ENCODE assay signal across 21 cellular contexts in the genomic region with DNA sequence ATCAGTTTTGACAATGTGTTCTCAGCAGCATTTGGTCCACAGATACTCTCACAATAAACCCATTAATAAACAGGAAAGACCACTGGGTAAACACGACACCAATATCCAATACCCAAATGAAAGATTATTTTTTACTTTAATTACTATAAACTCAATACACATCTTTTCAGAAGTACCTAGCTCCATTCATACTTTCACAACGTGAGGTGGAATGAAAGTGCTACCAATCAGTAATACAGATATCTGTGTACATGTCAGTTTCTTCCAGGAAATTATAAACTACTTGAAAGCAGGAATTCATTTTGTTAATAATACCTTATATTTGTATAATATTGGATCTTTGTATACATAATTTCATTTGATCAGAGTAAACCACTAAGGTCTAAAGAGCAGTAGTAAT. TPM values are rescaled to one million over a fixed set of nuclear protein-coding genes. Genes with fewer than 3 reads are reported as not detected.
DNase-seq lines count a peak whose midpoint lies in the region; ATAC-seq and TF ChIP-seq lines count a peak whose summit lies in the region.
"Had no signal": no experiment of that assay in that cellular context is flagged by ENCODE, and none has a peak within 500 bp of the region (broad histone marks: within the 10 kb centered on the region; RNA-seq: fewer than 3 reads in every experiment).

No MANE protein-coding gene starts in this region.

- no peaks in the 10 kb centered on the region for H3K9me3 ChIP-seq in T-helper 17 cell (ENCODE audit: control insufficient read depth, low read length, poor library complexity, severe bottlenecking)
- H3K9me3 ChIP-seq: left lung, suprapubic skin had no signal

- intact Hi-C loops in natural killer cell (cut with micrococcal nuclease), result no loop called here

- H3K4me1 Mint-ChIP-seq in T-helper 2 cell treated with Interferon-gamma antibody and Interleukin-4, amounts not matched to agents 5 μg/mL and 100 μg/mL, for 36 hours (ENCODE audit: low read depth), result peaks cover 73% of the 10 kb centered on the region
- H3K4me1 Mint-ChIP-seq in natural killer cell treated with Interleukin-12 subunit alpha and Interleukin-12 subunit beta and Interleukin-15 and Interleukin-18, amount 100 ng/mL, for 72 hours (ENCODE audit: low read depth in 2 of 2), result peaks cover 52 to 68% of the 10 kb centered on the region in 2 donors
- H3K4me1 Mint-ChIP-seq in natural killer cell (peaks cover 47 to 49% of the 10 kb centered on the region in 2 donors), T-helper 17 cell (peaks cover 39% of the 10 kb centered on the region)
- peaks cover 80% of the 10 kb centered on the region for H3K4me1 Mint-ChIP-seq in stimulated activated effector memory CD8-positive, alpha-beta T cell treated with anti-CD3 and anti-CD28 coated beads, Interleukin-12 subunit alpha, Interleukin-12 subunit beta, amount 100 ng/mL, for 72 hours

- TF ChIP-seq CTCF in natural killer cell (IDR thresholded peaks at IDR 0.05), result no peak

- no peak for DNase-seq in T-helper 2 cell treated with Interferon-gamma antibody and Interleukin-4, amounts not matched to agents 5 μg/mL and 100 μg/mL, for 36 hours (ENCODE audit: low spot score)
- DNase-seq in T-helper 2 cell (no peak), natural killer cell (no peak), T-helper 17 cell (no peak)
- no peak for DNase-seq in natural killer cell treated with Interleukin-12 subunit alpha and Interleukin-12 subunit beta and Interleukin-15 and Interleukin-18, amount 100 ng/mL, for 72 hours (ENCODE audit: low spot score)
- no peak for DNase-seq in stimulated activated effector memory CD8-positive, alpha-beta T cell treated with anti-CD3 and anti-CD28 coated beads, Interleukin-12 subunit alpha, Interleukin-12 subunit beta, amount 100 ng/mL, for 72 hours (ENCODE audit: low spot score in 2 of 2)
- DNase-seq: activated CD4-positive, alpha-beta T cell treated with anti-CD3 and anti-CD28 coated beads for 48 hours; CD8-positive, alpha-beta memory T cell; central memory CD4-positive, alpha-beta T cell; dermis blood vessel endothelial cell; DMS153; H7; left lung; NCI-H1048; NCI-H187; occipital lobe; small intestine; stimulated activated CD4-positive, alpha-beta T cell treated with anti-CD3 and anti-CD28 coated beads, Interleukin-1b, Interleukin-23, amount 100 ng/mL, for 48 hours had no signal

- no peak for ATAC-seq in natural killer cell treated with Interleukin-12 subunit alpha and Interleukin-12 subunit beta and Interleukin-15 and Interleukin-18, amount 100 ng/mL, for 72 hours
- ATAC-seq in natural killer cell, result no peak
- ATAC-seq in T-helper 17 cell, result no peak
- ATAC-seq in stimulated activated effector memory CD8-positive, alpha-beta T cell treated with anti-CD3 and anti-CD28 coated beads, Interleukin-12 subunit alpha, Interleukin-12 subunit beta, amount 100 ng/mL, for 72 hours, result peak; percentile 56
- no peak for ATAC-seq in GM21723 (IDR thresholded peaks at IDR 0.05; ENCODE audit: unreplicated experiment)
- ATAC-seq in GM19395 (IDR thresholded peaks at IDR 0.05; ENCODE audit: unreplicated experiment), result no peak
- ATAC-seq: left lung had no signal

- peaks cover 52% of the 10 kb centered on the region for H3K36me3 Mint-ChIP-seq in T-helper 2 cell treated with Interferon-gamma antibody and Interleukin-4, amounts not matched to agents 5 μg/mL and 100 μg/mL, for 36 hours (ENCODE audit: low read depth)
- H3K36me3 Mint-ChIP-seq in natural killer cell treated with Interleukin-12 subunit alpha and Interleukin-12 subunit beta and Interleukin-15 and Interleukin-18, amount 100 ng/mL, for 72 hours, result peaks cover 46% of the 10 kb centered on the region
- H3K36me3 Mint-ChIP-seq in natural killer cell (peaks cover 8% of the 10 kb centered on the region), T-helper 17 cell (ENCODE audit: low read depth) (peaks cover 4% of the 10 kb centered on the region)
- peaks cover 90% of the 10 kb centered on the region for H3K36me3 Mint-ChIP-seq in stimulated activated effector memory CD8-positive, alpha-beta T cell treated with anti-CD3 and anti-CD28 coated beads, Interleukin-12 subunit alpha, Interleukin-12 subunit beta, amount 100 ng/mL, for 72 hours

- peak overlapping the region; percentile 50 for H3K4me3 Mint-ChIP-seq in T-helper 2 cell treated with Interferon-gamma antibody and Interleukin-4, amounts not matched to agents 5 μg/mL and 100 μg/mL, for 36 hours
- H3K4me3 Mint-ChIP-seq in natural killer cell treated with Interleukin-12 subunit alpha and Interleukin-12 subunit beta and Interleukin-15 and Interleukin-18, amount 100 ng/mL, for 72 hours, result peak overlapping the region; percentile 60
- H3K4me3 Mint-ChIP-seq in natural killer cell, result no peak overlapping the region
- no peak overlapping the region for H3K4me3 Mint-ChIP-seq in T-helper 17 cell
- peak overlapping the region; percentile 49 for H3K4me3 Mint-ChIP-seq in stimulated activated effector memory CD8-positive, alpha-beta T cell treated with anti-CD3 and anti-CD28 coated beads, Interleukin-12 subunit alpha, Interleukin-12 subunit beta, amount 100 ng/mL, for 72 hours
- H3K4me3 Mint-ChIP-seq: CD8-positive, alpha-beta memory T cell had no signal

- peak overlapping the region; percentile 78 for H3K27ac Mint-ChIP-seq in T-helper 2 cell treated with Interferon-gamma antibody and Interleukin-4, amounts not matched to agents 5 μg/mL and 100 μg/mL, for 36 hours
- H3K27ac Mint-ChIP-seq in natural killer cell treated with Interleukin-12 subunit alpha and Interleukin-12 subunit beta and Interleukin-15 and Interleukin-18, amount 100 ng/mL, for 72 hours, result peak overlapping the region; percentile 15 to 61
- H3K27ac Mint-ChIP-seq in natural killer cell (no peak overlapping the region), T-helper 17 cell (peak overlapping the region; percentile 54)
- H3K27ac Mint-ChIP-seq in stimulated activated effector memory CD8-positive, alpha-beta T cell treated with anti-CD3 and anti-CD28 coated beads, Interleukin-12 subunit alpha, Interleukin-12 subunit beta, amount 100 ng/mL, for 72 hours, result no peak overlapping the region

- no peaks in the 10 kb centered on the region for H3K27me3 Mint-ChIP-seq in T-helper 2 cell treated with Interferon-gamma antibody and Interleukin-4, amounts not matched to agents 5 μg/mL and 100 μg/mL, for 36 hours (ENCODE audit: low read depth)
- H3K27me3 Mint-ChIP-seq in natural killer cell treated with Interleukin-12 subunit alpha and Interleukin-12 subunit beta and Interleukin-15 and Interleukin-18, amount 100 ng/mL, for 72 hours, result no peaks in the 10 kb centered on the region
- H3K27me3 Mint-ChIP-seq in natural killer cell (ENCODE audit: low read depth in 2 of 2) (no peaks in the 10 kb centered on the region), T-helper 17 cell (no peaks in the 10 kb centered on the region)
- H3K27me3 Mint-ChIP-seq: CD8-positive, alpha-beta memory T cell had no signal

- peaks cover 10% of the 10 kb centered on the region for H3K9me3 Mint-ChIP-seq in T-helper 2 cell treated with Interferon-gamma antibody and Interleukin-4, amounts not matched to agents 5 μg/mL and 100 μg/mL, for 36 hours
- H3K9me3 Mint-ChIP-seq in natural killer cell treated with Interleukin-12 subunit alpha and Interleukin-12 subunit beta and Interleukin-15 and Interleukin-18, amount 100 ng/mL, for 72 hours, result no peaks in the 10 kb centered on the region
- H3K9me3 Mint-ChIP-seq in natural killer cell, result peaks cover 0 to 5% of the 10 kb centered on the region in 2 donors
- H3K9me3 Mint-ChIP-seq in stimulated activated effector memory CD8-positive, alpha-beta T cell treated with anti-CD3 and anti-CD28 coated beads, Interleukin-12 subunit alpha, Interleukin-12 subunit beta, amount 100 ng/mL, for 72 hours, result no peaks in the 10 kb centered on the region

RNA-seq across cellular contexts. Expression of a gene that starts 11.9 kb away (rescaled TPM):
- 100 to 1,000 TPM; 278 to 404 TPM for total RNA-seq in natural killer cell treated with Interleukin-12 subunit alpha and Interleukin-12 subunit beta and Interleukin-15 and Interleukin-18, amount 100 ng/mL, for 72 hours
- total RNA-seq in natural killer cell (10 to 100 TPM; 41.1 to 46.3 (median 45.1) TPM), T-helper 17 cell (10 to 100 TPM; 61.5 to 63.7 TPM)

Comparison
In these comparisons a context has a peak if more than half of its experiments do, and no peak if none do; other contexts are left out.
1. H3K27ac Mint-ChIP-seq: peak in T-helper 2 cell treated with Interferon-gamma antibody and Interleukin-4, amounts not matched to agents 5 μg/mL and 100 μg/mL, for 36 hours (single experiment), natural killer cell treated with Interleukin-12 subunit alpha and Interleukin-12 subunit beta and Interleukin-15 and Interleukin-18, amount 100 ng/mL, for 72 hours (2 of 2) and T-helper 17 cell (single experiment); none in natural killer cell (0 of 2) and stimulated activated effector memory CD8-positive, alpha-beta T cell treated with anti-CD3 and anti-CD28 coated beads, Interleukin-12 subunit alpha, Interleukin-12 subunit beta, amount 100 ng/mL, for 72 hours (single experiment).
2. H3K4me3 Mint-ChIP-seq: peak in T-helper 2 cell treated with Interferon-gamma antibody and Interleukin-4, amounts not matched to agents 5 μg/mL and 100 μg/mL, for 36 hours (single experiment), natural killer cell treated with Interleukin-12 subunit alpha and Interleukin-12 subunit beta and Interleukin-15 and Interleukin-18, amount 100 ng/mL, for 72 hours (single experiment) and stimulated activated effector memory CD8-positive, alpha-beta T cell treated with anti-CD3 and anti-CD28 coated beads, Interleukin-12 subunit alpha, Interleukin-12 subunit beta, amount 100 ng/mL, for 72 hours (single experiment); none in natural killer cell (single experiment) and T-helper 17 cell (single experiment).
3. RNA of a gene that starts 11.9 kb away (total RNA-seq): 278 to 404 TPM in natural killer cell treated with Interleukin-12 subunit alpha and Interleukin-12 subunit beta and Interleukin-15 and Interleukin-18, amount 100 ng/mL, for 72 hours; 61.5 to 63.7 TPM in T-helper 17 cell and 41.1 to 46.3 TPM in natural killer cell; every median in the first group is over 4 times any median in the second.